7 cellular contexts compared by ENCODE assay signal in the genomic region with DNA sequence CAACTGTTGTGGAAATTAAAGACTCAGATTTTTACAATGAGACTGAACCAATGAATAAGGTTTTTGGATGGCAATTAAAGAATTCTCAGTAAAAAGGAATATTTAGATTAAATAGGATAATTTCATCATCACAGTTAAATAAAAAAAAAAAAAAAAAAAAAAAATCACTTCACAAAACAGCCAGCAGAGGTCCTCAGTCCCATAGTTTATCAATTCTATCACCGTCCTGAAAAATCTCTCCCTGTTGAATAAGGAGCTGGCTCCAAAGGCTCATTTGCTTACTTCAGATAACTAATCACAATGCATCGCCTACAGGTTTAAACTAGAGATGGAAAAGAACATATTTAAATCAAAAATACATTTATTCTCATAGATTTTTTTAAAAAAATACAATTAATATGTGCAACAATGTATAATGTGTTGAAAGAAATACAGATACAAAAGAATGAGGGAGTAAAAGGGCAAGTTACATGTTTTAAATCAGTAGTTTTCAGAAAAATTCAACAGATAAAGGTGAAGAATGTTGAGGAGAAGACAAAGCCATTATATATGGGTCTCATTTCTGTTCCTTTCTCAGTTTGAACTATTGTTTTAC.
A peak's percentile ranks its signal among the peaks of the same experiment; 100 is the strongest.
DNase-seq lines count a peak whose midpoint lies in the region; ATAC-seq and TF ChIP-seq lines count a peak whose summit lies in the region.

No MANE protein-coding gene starts in this region.

- TF ChIP-seq CTCF in GM06990 (IDR thresholded peaks at IDR 0.05; ENCODE audit: insufficient read depth, low read length, poor library complexity, severe bottlenecking) (peak; percentile 52), esophagus squamous epithelium (IDR thresholded peaks at IDR 0.05) (peak in 5 of 6 experiments; percentile 16 to 60 (median 45)), psoas muscle (IDR thresholded peaks at IDR 0.05) (peak; percentile 68)

- H3K36me3 ChIP-seq in GM06990 (ENCODE audit: control insufficient read depth, insufficient read depth, low read length) (no peaks in the 10 kb centered on the region), esophagus squamous epithelium (no peaks in the 10 kb centered on the region), psoas muscle (ENCODE audit: insufficient read depth in 1 of 2, low read depth in 1 of 2) (no peaks in the 10 kb centered on the region)

- 2 to 6% methylated on average over 2 of the region's 2 CpGs for WGBS in esophagus squamous epithelium, 2 donors
- 3 to 11% (median 5%) methylated on average over 2 of the region's 2 CpGs for WGBS in psoas muscle, 3 donors

- in situ Hi-C loops in KBM-7 (cut with MboI; ENCODE audit: low pct_unique_long_range_greater_than_20kb, low sequenced_read_pairs) = no loop called here

- H3K27me3 ChIP-seq in GM06990 (replicated peaks; ENCODE audit: control insufficient read depth, insufficient read depth, low read length) (no peaks in the 10 kb centered on the region), esophagus squamous epithelium (no peaks in the 10 kb centered on the region), psoas muscle (ENCODE audit: insufficient read depth in 3 of 3, low read length in 2 of 3) (no peaks in the 10 kb centered on the region)

- H3K9me3 ChIP-seq in esophagus squamous epithelium (no peaks in the 10 kb centered on the region), psoas muscle (no peaks in the 10 kb centered on the region)

- H3K4me3 ChIP-seq in GM06990 (replicated peaks; ENCODE audit: low read depth, low read length) = no peak overlapping the region
- no peak overlapping the region for H3K4me3 ChIP-seq in esophagus squamous epithelium
- no peak overlapping the region for H3K4me3 ChIP-seq in psoas muscle

- TF ChIP-seq POLR2A in esophagus squamous epithelium (IDR thresholded peaks at IDR 0.05) = no peak

- intact Hi-C loops in esophagus squamous epithelium (cut with DNase I) = no loop called here
- intact Hi-C loops in psoas muscle (cut with DNase I) = no loop called here

- H3K27ac ChIP-seq in esophagus squamous epithelium = no peak overlapping the region
- H3K27ac ChIP-seq in psoas muscle = no peak overlapping the region

- DNase-seq in GM06990 (ENCODE audit: extremely low read depth, insufficient read length) (no peak), KBM-7 (peak; percentile 63), RPMI7951 (ENCODE audit: low read depth) (peak; percentile 15), esophagus squamous epithelium (lab: John Stamatoyannopoulos, UW) (no peak), psoas muscle (no peak), GDM1 (lab: John Stamatoyannopoulos, UW) (no peak)

- ATAC-seq in psoas muscle = peak in 1 of 4 donors; percentile 51
- no peak for ATAC-seq in GM21825 (IDR thresholded peaks at IDR 0.05; ENCODE audit: unreplicated experiment)

- H3K4me1 ChIP-seq in esophagus squamous epithelium = no peaks in the 10 kb centered on the region
- no peaks in the 10 kb centered on the region for H3K4me1 ChIP-seq in psoas muscle

Comparison
In these comparisons a context has a peak if more than half of its experiments do, and no peak if none do; other contexts are left out.
1. DNase-seq: peak in KBM-7 (single experiment) and RPMI7951 (single experiment); none in GM06990 (single experiment), esophagus squamous epithelium (single experiment), psoas muscle (0 of 2) and GDM1 (single experiment).
2. Peak in every context shown above with its lines, with median percentiles within 50 percentile points of each other: CTCF ChIP-seq.